Comparison of ENCODE assay signal across 8 cellular contexts in the genomic region with DNA sequence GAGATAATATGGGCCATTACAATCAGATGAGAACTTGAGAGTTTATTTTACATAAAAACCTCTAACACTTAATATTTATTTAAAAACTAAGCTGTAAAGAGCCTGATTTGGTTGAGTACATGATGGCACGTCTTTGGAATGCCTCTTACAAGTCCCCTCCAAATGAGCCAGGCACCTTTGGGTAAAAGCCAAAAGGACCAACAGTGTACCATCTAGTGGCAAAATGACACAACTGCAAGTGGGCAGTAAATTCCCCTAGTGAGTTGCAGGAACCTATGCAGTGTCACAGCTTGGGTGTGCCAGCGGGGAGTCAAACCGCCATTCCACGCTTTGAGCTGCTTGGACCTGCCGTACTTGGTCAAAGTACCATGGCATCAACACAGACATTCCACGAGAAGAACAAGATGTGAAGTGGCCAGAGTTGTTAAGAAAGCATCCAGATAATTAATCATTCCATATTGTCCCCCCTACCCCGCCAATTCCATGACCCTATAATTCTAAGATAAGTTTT.
DNase-seq lines count a peak whose midpoint lies in the region; ATAC-seq and TF ChIP-seq lines count a peak whose summit lies in the region.

No MANE protein-coding gene starts in this region.

- H3K9me2 ChIP-seq in Loucy (replicated peaks; ENCODE audit: low read depth, low read length), result no peaks in the 10 kb centered on the region

- H3K9me3 Mint-ChIP-seq in endodermal cell (no peaks in the 10 kb centered on the region), memory B cell (no peaks in the 10 kb centered on the region)

- H3K27me3 ChIP-seq in Loucy (ENCODE audit: insufficient read depth, low read length, poor library complexity, severe bottlenecking), result peaks cover 3% of the 10 kb centered on the region
- no peaks in the 10 kb centered on the region for H3K27me3 ChIP-seq in endodermal cell (ENCODE audit: control insufficient read depth, insufficient read depth, low read length, poor library complexity, severe bottlenecking)
- no peaks in the 10 kb centered on the region for H3K27me3 ChIP-seq in testis

- 48 to 52% methylated on average over 6 of the region's 7 CpGs for WGBS in endodermal cell (ENCODE audit: insufficient coverage in 1 of 2, insufficient read length in 1 of 2), 2 experiments
- 48 to 49% methylated on average over 7 of the region's 7 CpGs for WGBS in testis, 2 donors

- H3K79me2 ChIP-seq in Loucy (ENCODE audit: insufficient read depth, low read length), result no peaks in the 10 kb centered on the region

- intact Hi-C loops in testis (cut with DNase I; ENCODE audit: low total_unique reads), result no loop called here

- H3K27ac Mint-ChIP-seq in endodermal cell (peak overlapping the region; percentile 33), memory B cell (no peak overlapping the region)

- no peak overlapping the region for H3K27ac ChIP-seq in endodermal cell (ENCODE audit: low read depth, low read length)
- peak overlapping the region; percentile 29 to 70 for H3K27ac ChIP-seq in testis

- H3K9ac ChIP-seq in Loucy (ENCODE audit: low read depth, low read length, poor library complexity, severe bottlenecking) (no peak overlapping the region), endodermal cell (ENCODE audit: extremely low read depth, low read length, poor library complexity, severe bottlenecking) (no peak overlapping the region)

- H3K4me1 Mint-ChIP-seq in endodermal cell, result peaks cover 2% of the 10 kb centered on the region
- peaks cover 2% of the 10 kb centered on the region for H3K4me1 Mint-ChIP-seq in memory B cell

- H3K36me3 ChIP-seq in Loucy (ENCODE audit: insufficient read depth, low read length) (no peaks in the 10 kb centered on the region), endodermal cell (ENCODE audit: control insufficient read depth, insufficient read depth, low read length) (no peaks in the 10 kb centered on the region), testis (ENCODE audit: low read depth, missing control alignments) (no peaks in the 10 kb centered on the region)

- H4K20me1 ChIP-seq in Loucy (ENCODE audit: insufficient read depth, low read length, poor library complexity, severe bottlenecking), result no peaks in the 10 kb centered on the region

- peak; percentile 86 for TF ChIP-seq CTCF in Loucy (conservative IDR thresholded peaks at IDR 0.05; ENCODE audit: low read length)
- TF ChIP-seq CTCF in endodermal cell (conservative IDR thresholded peaks at IDR 0.05), result peak; percentile 90
- peak; percentile 61 to 78 (median 66) for TF ChIP-seq CTCF in testis (IDR thresholded peaks at IDR 0.05)

- H3K4me2 ChIP-seq in Loucy (ENCODE audit: low read depth, low read length, poor library complexity, severe bottlenecking), result no peak overlapping the region

- no peak overlapping the region for H2AFZ ChIP-seq in Loucy (ENCODE audit: low read length)

- H3K4me3 ChIP-seq in Loucy (ENCODE audit: low read length, poor library complexity, severe bottlenecking) (no peak overlapping the region), endodermal cell (ENCODE audit: low read length) (no peak overlapping the region), testis (no peak overlapping the region)

- H3K36me3 Mint-ChIP-seq in endodermal cell (ENCODE audit: low read depth) (no peaks in the 10 kb centered on the region), memory B cell (no peaks in the 10 kb centered on the region)

- peak; percentile 57 for ATAC-seq in GM21723 (IDR thresholded peaks at IDR 0.05; ENCODE audit: unreplicated experiment)
- peak; percentile 74 for ATAC-seq in memory B cell (ENCODE audit: low read depth)

- TF ChIP-seq POLR2A in testis (IDR thresholded peaks at IDR 0.05), result no peak

- no peak overlapping the region for H3K4me3 Mint-ChIP-seq in endodermal cell
- H3K4me3 Mint-ChIP-seq in memory B cell, result no peak overlapping the region

- peak; percentile 26 for DNase-seq in NCI-H345 (lab: John Stamatoyannopoulos, UW)
- DNase-seq in NCI-H345 treated with DMSO at 0.1 percent for 48 hours (lab: John Stamatoyannopoulos, UW; ENCODE audit: unreplicated experiment), result no peak
- DNase-seq in T-helper 1 cell, result peak in 3 of 5 donors; percentile 1 to 15 (median 4)
- peak; percentile 88 for DNase-seq in endodermal cell
- peak; percentile 31 to 35 for DNase-seq in memory B cell (ENCODE audit: low spot score in 2 of 2)
- DNase-seq in testis, result peak; percentile 44

- H3K4me1 ChIP-seq in Loucy (ENCODE audit: insufficient read depth, low read length, poor library complexity, severe bottlenecking), result peaks cover 7% of the 10 kb centered on the region
- H3K4me1 ChIP-seq in endodermal cell (ENCODE audit: control insufficient read depth, insufficient read depth, low read length), result no peaks in the 10 kb centered on the region
- H3K4me1 ChIP-seq in testis, result peaks cover 28% of the 10 kb centered on the region

- H3K9me3 ChIP-seq in Loucy (ENCODE audit: insufficient read depth, low read depth, low read length) (no peaks in the 10 kb centered on the region), endodermal cell (ENCODE audit: control insufficient read depth, low read length) (no peaks in the 10 kb centered on the region), testis (no peaks in the 10 kb centered on the region)

- H3K27me3 Mint-ChIP-seq in endodermal cell (ENCODE audit: insufficient read depth) (no peaks in the 10 kb centered on the region), memory B cell (peaks cover 13% of the 10 kb centered on the region)

- no peaks in the 10 kb centered on the region for H3F3A ChIP-seq in Loucy (ENCODE audit: low read depth)
